In the genomic region with DNA sequence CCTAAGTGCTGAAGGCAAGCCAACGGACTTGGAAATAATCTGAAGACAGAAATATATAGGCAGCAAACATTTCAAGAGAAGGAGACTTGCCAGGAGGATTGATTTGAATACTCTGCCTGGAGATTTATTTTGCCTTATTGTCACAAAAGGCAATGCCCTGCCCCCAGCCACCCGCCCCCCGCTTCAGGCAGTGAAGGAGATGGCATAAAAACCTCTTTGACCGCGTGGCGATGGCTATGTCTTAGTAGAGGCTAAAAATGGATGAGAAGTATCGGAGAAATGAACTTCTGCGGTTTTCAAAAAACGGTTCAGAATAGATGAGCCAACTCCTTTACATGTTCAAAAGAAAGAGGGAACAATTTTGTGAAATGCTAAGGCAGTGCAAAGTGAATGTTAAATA, we compare ENCODE assay signal across 21 cellular contexts.
"Had no signal": no experiment of that assay in that cellular context is flagged by ENCODE, and none has a peak within 500 bp of the region (broad histone marks: within the 10 kb centered on the region; RNA-seq: fewer than 3 reads in every experiment).

No MANE protein-coding gene starts in this region.

- H3K4me3 Mint-ChIP-seq: immature natural killer cell; memory B cell; mesothelial cell of epicardium; natural killer cell; stimulated activated memory B cell treated with anti-CD40 and anti-IgM and Interleukin-4, amounts not matched to agents 10 μg/mL and 1 μg/mL and 100 μg/mL, for 72 hours; stimulated activated naive CD8-positive, alpha-beta T cell treated with anti-CD3 and anti-CD28 coated beads, Interleukin-15, Interleukin-2, amounts not matched to agents 100 ng/mL and 50 ng/mL, for 24 hours had no signal

- H3K27me3 ChIP-seq: colonic mucosa, tibial nerve, vagina had no signal

- H3K4me1 ChIP-seq: colonic mucosa, heart right ventricle, left ventricle myocardium inferior, lower lobe of right lung, spleen, upper lobe of right lung, vagina had no signal

- H3K4me3 ChIP-seq: colonic mucosa, heart right ventricle, left ventricle myocardium inferior, lower lobe of right lung, spleen, tibial nerve, upper lobe of right lung, vagina had no signal

- H3K27me3 Mint-ChIP-seq: memory B cell; stimulated activated memory B cell treated with anti-CD40 and anti-IgM and Interleukin-4, amounts not matched to agents 10 μg/mL and 1 μg/mL and 100 μg/mL, for 72 hours had no signal

- H3K36me3 Mint-ChIP-seq: immature natural killer cell; memory B cell; mesothelial cell of epicardium; natural killer cell; stimulated activated memory B cell treated with anti-CD40 and anti-IgM and Interleukin-4, amounts not matched to agents 10 μg/mL and 1 μg/mL and 100 μg/mL, for 72 hours had no signal

- H3K27ac ChIP-seq: colonic mucosa, heart right ventricle, left ventricle myocardium inferior, lower lobe of right lung, neutrophil, spleen, tibial nerve, upper lobe of right lung, vagina had no signal

- H3K9me3 Mint-ChIP-seq: mesothelial cell of epicardium; natural killer cell; stimulated activated naive CD8-positive, alpha-beta T cell treated with anti-CD3 and anti-CD28 coated beads, Interleukin-15, Interleukin-2, amounts not matched to agents 100 ng/mL and 50 ng/mL, for 24 hours had no signal

- H3K9me3 ChIP-seq: colonic mucosa, heart right ventricle, left ventricle myocardium inferior, lower lobe of right lung, neutrophil, spleen, tibial nerve, upper lobe of right lung, vagina had no signal

- H3K4me1 Mint-ChIP-seq: memory B cell; stimulated activated memory B cell treated with anti-CD40 and anti-IgM and Interleukin-4, amounts not matched to agents 10 μg/mL and 1 μg/mL and 100 μg/mL, for 72 hours had no signal

- DNase-seq: colonic mucosa; effector CD8-positive, alpha-beta T cell; heart right ventricle; immature natural killer cell; kidney; left cardiac atrium; left ventricle myocardium inferior; lower lobe of right lung; natural killer cell; spleen; stimulated activated CD4-positive, alpha-beta T cell treated with anti-CD3 and anti-CD28 coated beads, Interleukin-15, amount 100 ng/mL, for 24 hours; stimulated activated CD4-positive, alpha-beta T cell treated with anti-CD3 and anti-CD28 coated beads, Interleukin-1b, Interleukin-23, amount 100 ng/mL, for 48 hours; stimulated activated CD4-positive, alpha-beta T cell treated with anti-CD3 and anti-CD28 coated beads, Interleukin-4, amount 100 ng/mL, for 24 hours; upper lobe of right lung had no signal

- H3K36me3 ChIP-seq: colonic mucosa, heart right ventricle, left ventricle myocardium inferior, lower lobe of right lung, neutrophil, spleen, tibial nerve, upper lobe of right lung, vagina had no signal

- H3K27ac Mint-ChIP-seq: immature natural killer cell; memory B cell; mesothelial cell of epicardium; natural killer cell; stimulated activated memory B cell treated with anti-CD40 and anti-IgM and Interleukin-4, amounts not matched to agents 10 μg/mL and 1 μg/mL and 100 μg/mL, for 72 hours; stimulated activated naive CD8-positive, alpha-beta T cell treated with anti-CD3 and anti-CD28 coated beads, Interleukin-15, Interleukin-2, amounts not matched to agents 100 ng/mL and 50 ng/mL, for 24 hours had no signal
